Comparison of ENCODE assay signal across 24 cellular contexts in genomic region chr10:101529207-101529606, GRCh38.
"Had no signal": no experiment of that assay in that cellular context is flagged by ENCODE, and none has a peak within 500 bp of the region (broad histone marks: within the 10 kb centered on the region; RNA-seq: fewer than 3 reads in every experiment).

No MANE protein-coding gene starts in this region.

- H3K4me3 ChIP-seq: adrenal gland, breast epithelium, colonic mucosa, dorsolateral prefrontal cortex, esophagus muscularis mucosa, heart left ventricle, prostate gland, right atrium auricular region, thoracic aorta, vagina had no signal

- H3K27me3 Mint-ChIP-seq: activated naive CD8-positive, alpha-beta T cell; central memory CD8-positive, alpha-beta T cell; effector memory CD8-positive, alpha-beta T cell; memory B cell; naive B cell; type B pancreatic cell had no signal

- DNase-seq: activated CD4-positive, alpha-beta T cell treated with anti-CD3 and anti-CD28 coated beads for 1 hour; activated naive CD4-positive, alpha-beta T cell; activated T-cell treated with anti-CD3 and anti-CD28 coated beads, Interleukin-2, amount 50 U/mL, for 1 hour; adrenal gland; colonic mucosa; dorsolateral prefrontal cortex; effector memory CD8-positive, alpha-beta T cell; heart left ventricle; naive B cell; stimulated activated CD4-positive, alpha-beta T cell treated with anti-CD3 and anti-CD28 coated beads, Interleukin-4, amount 100 ng/mL, for 24 hours; stimulated activated naive CD4-positive, alpha-beta T cell treated with Interleukin-2 at 50 U/mL for 16 hours; WERI-Rb-1 had no signal

- H3K9me3 ChIP-seq: adrenal gland, breast epithelium, colonic mucosa, esophagus muscularis mucosa, heart left ventricle, prostate gland, right atrium auricular region, thoracic aorta, vagina had no signal

- H3K4me1 ChIP-seq: adrenal gland, breast epithelium, colonic mucosa, esophagus muscularis mucosa, prostate gland, right atrium auricular region, vagina had no signal

- H3K4me1 Mint-ChIP-seq: central memory CD8-positive, alpha-beta T cell; naive B cell had no signal

- H3K36me3 ChIP-seq: breast epithelium, colonic mucosa, prostate gland had no signal

- FAIRE-seq: keratinocyte had no signal

- H3K27me3 ChIP-seq: adrenal gland, breast epithelium, colonic mucosa, dorsolateral prefrontal cortex, esophagus muscularis mucosa, heart left ventricle, right atrium auricular region, vagina had no signal

- H3K9me3 Mint-ChIP-seq: activated T-helper 2 cell treated with anti-CD3 and anti-CD28 coated beads, Interferon-gamma antibody, Interleukin-2, Interleukin-4, amounts not matched to agents 10 μg/mL and 5 μg/mL and 100 μg/mL, durations not matched to agents 14 hours and 24 hours and 36 hours; central memory CD8-positive, alpha-beta T cell; effector memory CD8-positive, alpha-beta T cell; memory B cell; naive B cell; type B pancreatic cell had no signal

- H3K27ac Mint-ChIP-seq: activated naive CD8-positive, alpha-beta T cell; activated T-helper 2 cell treated with anti-CD3 and anti-CD28 coated beads, Interferon-gamma antibody, Interleukin-2, Interleukin-4, amounts not matched to agents 10 μg/mL and 5 μg/mL and 100 μg/mL, durations not matched to agents 14 hours and 24 hours and 36 hours; effector memory CD8-positive, alpha-beta T cell; memory B cell; type B pancreatic cell had no signal

- ATAC-seq: effector memory CD8-positive, alpha-beta T cell had no signal

- H3K4me3 Mint-ChIP-seq: activated naive CD8-positive, alpha-beta T cell; central memory CD8-positive, alpha-beta T cell; effector memory CD8-positive, alpha-beta T cell; memory B cell; naive B cell; type B pancreatic cell had no signal

- H3K27ac ChIP-seq: adrenal gland, breast epithelium, colonic mucosa, dorsolateral prefrontal cortex, esophagus muscularis mucosa, heart left ventricle, prostate gland, right atrium auricular region, thoracic aorta, vagina, WERI-Rb-1 had no signal
